Comparison of ENCODE assay signal across 8 cellular contexts in the genomic region with DNA sequence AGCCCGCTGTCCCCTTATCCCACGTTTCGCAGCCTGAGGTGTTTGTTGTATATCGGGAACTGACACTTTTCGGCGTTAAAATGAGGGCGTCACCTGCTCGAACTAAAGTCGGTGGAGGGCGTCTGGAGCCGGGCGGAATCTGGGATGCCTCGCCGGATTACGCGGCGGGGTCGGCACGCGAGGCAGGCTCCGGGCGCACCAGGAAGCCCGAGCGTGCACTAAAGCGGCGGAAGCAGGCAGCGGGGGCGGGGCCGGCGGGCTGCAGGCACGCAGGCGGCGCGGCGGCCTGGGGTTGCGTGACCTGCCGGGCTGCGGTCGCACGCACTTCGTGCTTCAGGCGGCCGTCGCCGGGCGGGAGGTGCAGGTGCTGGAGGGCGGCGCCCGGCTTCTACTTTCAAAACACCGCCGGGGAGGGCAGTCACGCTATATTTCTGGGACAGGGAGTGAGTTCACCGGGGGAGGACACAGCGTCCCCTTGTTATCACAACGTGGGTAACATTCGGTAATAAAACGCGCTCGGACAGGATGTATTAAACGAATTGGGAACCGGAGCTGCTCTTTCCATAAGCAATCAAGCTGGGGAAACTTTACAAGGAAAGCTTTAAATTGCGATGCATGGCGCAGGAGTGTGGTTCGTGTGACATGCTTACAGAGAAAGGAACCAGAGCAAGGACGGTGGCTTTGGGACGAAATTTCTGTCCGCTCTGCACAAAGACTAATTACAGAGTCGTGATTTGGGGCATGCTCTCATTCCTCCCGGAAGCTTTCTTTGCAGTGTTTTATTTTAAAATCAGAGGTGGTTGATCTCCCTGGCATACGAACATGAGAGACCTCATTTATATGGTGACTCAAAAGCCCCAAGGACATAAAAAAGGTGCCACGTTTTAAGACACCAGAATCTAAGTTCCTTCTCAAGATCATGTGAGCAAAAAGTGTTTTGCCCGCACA. TPM values are rescaled to one million over a fixed set of nuclear protein-coding genes. Genes with fewer than 3 reads are reported as not detected.
DNase-seq lines count a peak whose midpoint lies in the region; ATAC-seq and TF ChIP-seq lines count a peak whose summit lies in the region.

No MANE protein-coding gene starts in this region.

- peak overlapping the region; percentile 80 for H3K4me3 ChIP-seq in ACC112 (ENCODE audit: low read depth, low read length)

- peak overlapping the region; percentile 79 for H3K4me3 Mint-ChIP-seq in activated CD4-positive, alpha-beta T cell treated with anti-CD3 and anti-CD28 coated beads for 36 hours
- H3K4me3 Mint-ChIP-seq in chondrocyte (ENCODE audit: unreplicated experiment): peak overlapping the region; percentile 81

- H3K27ac Mint-ChIP-seq in activated CD4-positive, alpha-beta T cell treated with anti-CD3 and anti-CD28 coated beads for 36 hours: peak overlapping the region; percentile 92
- peak overlapping the region; percentile 100 for H3K27ac Mint-ChIP-seq in chondrocyte (ENCODE audit: unreplicated experiment)

- POLR2A ChIA-PET in activated CD4-positive, alpha-beta T cell treated with anti-CD3 and anti-CD28 coated beads for 36 hours (lab: Charles Lee): interaction anchor here (1.0 to 1.7 kb wide), 2 partner anchors 29 to 142 kb away, joined by 3 to 4 read pairs; a partner anchor contains a TSS

- H3K79me2 ChIP-seq in ACC112 (ENCODE audit: control insufficient read depth, insufficient read depth, low read length, unreplicated experiment): peaks cover 10% of the 10 kb centered on the region

- peaks cover 68% of the 10 kb centered on the region for H3K4me1 ChIP-seq in ACC112 (ENCODE audit: control insufficient read depth, insufficient read depth, low read length, unreplicated experiment)

- no peaks in the 10 kb centered on the region for H3K27me3 ChIP-seq in ACC112 (ENCODE audit: insufficient read depth, low read length)

- CTCF ChIA-PET in activated CD4-positive, alpha-beta T cell treated with anti-CD3 and anti-CD28 coated beads for 36 hours (lab: Charles Lee): interaction anchor here (0.6 kb wide), 1 partner anchor 145 kb away, joined by 3 read pairs; no protein-coding TSS in a partner anchor

- DNase-seq in NCI-H2171 (lab: John Stamatoyannopoulos, UW) (peak; percentile 75), chondrocyte (ENCODE audit: low spot score) (peak; percentile 93), left colon (peak; percentile 93 to 94)
- DNase-seq in activated CD4-positive, alpha-beta T cell treated with anti-CD3 and anti-CD28 coated beads for 36 hours: peak; percentile 92
- peak; percentile 86 for DNase-seq in stimulated activated CD4-positive, alpha-beta T cell treated with anti-CD3 and anti-CD28 coated beads, Interleukin-1b, Interleukin-23, amount 100 ng/mL, for 48 hours

- peaks cover 8% of the 10 kb centered on the region for H3K36me3 Mint-ChIP-seq in activated CD4-positive, alpha-beta T cell treated with anti-CD3 and anti-CD28 coated beads for 36 hours (ENCODE audit: low read depth)
- H3K36me3 Mint-ChIP-seq in chondrocyte (ENCODE audit: low read depth): no peaks in the 10 kb centered on the region

- ATAC-seq in GM18520 (IDR thresholded peaks at IDR 0.05; ENCODE audit: unreplicated experiment) (peak; percentile 58), HG03025 (IDR thresholded peaks at IDR 0.05; ENCODE audit: low FRiP score, unreplicated experiment) (peak; percentile 66), left colon (peak; percentile 89)
- peak; percentile 83 for ATAC-seq in activated CD4-positive, alpha-beta T cell treated with anti-CD3 and anti-CD28 coated beads for 36 hours

- H3K36me3 ChIP-seq in ACC112 (ENCODE audit: insufficient read depth, low read length): no peaks in the 10 kb centered on the region

- H3K27ac ChIP-seq in ACC112 (ENCODE audit: low read depth, low read length): peak overlapping the region; percentile 96

- TF ChIP-seq CTCF in chondrocyte (IDR thresholded peaks at IDR 0.05): peak; percentile 52

- peaks cover 3% of the 10 kb centered on the region for H3K9me3 Mint-ChIP-seq in activated CD4-positive, alpha-beta T cell treated with anti-CD3 and anti-CD28 coated beads for 36 hours (ENCODE audit: low read depth)
- no peaks in the 10 kb centered on the region for H3K9me3 Mint-ChIP-seq in chondrocyte (ENCODE audit: low read depth)

- intact Hi-C loops in activated CD4-positive, alpha-beta T cell treated with anti-CD3 and anti-CD28 coated beads for 36 hours (cut with DNase I, micrococcal nuclease): loop anchor here (1.0 to 5.0 kb wide), 12 partner anchors 9 to 965 kb away; a partner anchor contains a TSS
- intact Hi-C loops in left colon (cut with DNase I, micrococcal nuclease): loop anchor here in 1 of 2 donors (5.0 kb wide), 1 partner anchor 140 kb away; no protein-coding TSS in a partner anchor

- peaks cover 36% of the 10 kb centered on the region for H3K4me1 Mint-ChIP-seq in activated CD4-positive, alpha-beta T cell treated with anti-CD3 and anti-CD28 coated beads for 36 hours
- H3K4me1 Mint-ChIP-seq in chondrocyte (ENCODE audit: low read depth): peaks cover 70% of the 10 kb centered on the region

- H3K27me3 Mint-ChIP-seq in activated CD4-positive, alpha-beta T cell treated with anti-CD3 and anti-CD28 coated beads for 36 hours: no peaks in the 10 kb centered on the region
- H3K27me3 Mint-ChIP-seq in chondrocyte (ENCODE audit: low read depth): no peaks in the 10 kb centered on the region

- peak overlapping the region; percentile 45 for H2AFZ ChIP-seq in ACC112 (ENCODE audit: low read length, unreplicated experiment)

RNA-seq across cellular contexts. Expression of a gene that starts 9.1 kb away (rescaled TPM):
- total RNA-seq in activated CD4-positive, alpha-beta T cell treated with anti-CD3 and anti-CD28 coated beads for 36 hours: under 1 TPM; 0.37 to 0.53 TPM
- total RNA-seq in chondrocyte: 0.45 to 0.59 TPM in 2 of 3 replicates, not detected in the other
- 1 to 10 TPM; 1.1 to 2.1 TPM for total RNA-seq in left colon

Comparison
In these comparisons a context has a peak if more than half of its experiments do, and no peak if none do; other contexts are left out.
1. Peak in every context shown above with its lines: DNase-seq, ATAC-seq, H3K4me3 ChIP-seq and H3K27ac ChIP-seq.